8 cellular contexts compared by ENCODE assay signal in the genomic region with DNA sequence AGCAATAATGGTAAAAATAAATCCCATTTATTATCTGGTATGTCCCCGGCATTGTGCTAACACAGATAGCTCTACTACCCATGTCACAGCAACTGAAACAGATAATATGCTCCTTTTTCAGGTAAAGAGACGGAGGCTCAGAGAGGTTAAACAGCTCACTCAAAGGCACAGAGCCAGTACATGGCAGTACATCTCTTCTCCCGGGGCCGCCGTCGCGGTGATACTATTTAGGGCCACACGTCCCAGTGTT. TPM values are rescaled to one million over a fixed set of nuclear protein-coding genes. Genes with fewer than 3 reads are reported as not detected.
DNase-seq lines count a peak whose midpoint lies in the region; ATAC-seq and TF ChIP-seq lines count a peak whose summit lies in the region.

No MANE protein-coding gene starts in this region.

- intact Hi-C loops in activated B cell treated with CpG ODN at 0.5 μM for 24 hours (cut with micrococcal nuclease): loop anchor here (1.0 to 10.0 kb wide), 10 partner anchors 123 to 1842 kb away; a partner anchor contains a TSS

- H3K4me1 Mint-ChIP-seq in activated B cell treated with CpG ODN at 0.5 μM for 24 hours: peaks cover 35% of the 10 kb centered on the region

- peak overlapping the region; percentile 91 for H3K9ac ChIP-seq in iPS-20b (ENCODE audit: low read depth, low read length)

- H3K27ac ChIP-seq in 22Rv1 (peak overlapping the region; percentile 78), iPS-20b (ENCODE audit: low read length) (peak overlapping the region; percentile 75), thymus (ENCODE audit: low read depth) (peak overlapping the region; percentile 82)

- H3K27ac Mint-ChIP-seq in activated B cell treated with CpG ODN at 0.5 μM for 24 hours: peak overlapping the region; percentile 93

- TF ChIP-seq CTCF in 22Rv1 (IDR thresholded peaks at IDR 0.05): no peak
- TF ChIP-seq CTCF in activated B cell treated with CpG ODN at 0.5 μM for 24 hours (IDR thresholded peaks at IDR 0.05): no peak

- H3K4me3 ChIP-seq in iPS-20b (ENCODE audit: low read length) (peak overlapping the region; percentile 68), thymus (ENCODE audit: low read length) (peak overlapping the region; percentile 98)

- peak overlapping the region; percentile 95 for H3K4me3 Mint-ChIP-seq in activated B cell treated with CpG ODN at 0.5 μM for 24 hours

- no peaks in the 10 kb centered on the region for H3K9me3 ChIP-seq in iPS-20b (ENCODE audit: insufficient read depth, low read depth, low read length)
- H3K9me3 ChIP-seq in thymus (ENCODE audit: control insufficient read depth): no peaks in the 10 kb centered on the region

- POLR2A ChIA-PET in activated B cell treated with CpG ODN at 0.5 μM for 24 hours (lab: Charles Lee): no interaction called here

- H3K36me3 Mint-ChIP-seq in activated B cell treated with CpG ODN at 0.5 μM for 24 hours (ENCODE audit: low read depth): peaks cover 10% of the 10 kb centered on the region

- DNase-seq in activated B cell treated with CpG ODN at 0.5 μM for 24 hours: no peak
- DNase-seq in ecto neural progenitor cell (ENCODE audit: low spot score): no peak
- DNase-seq in COLO829 (ENCODE audit: low spot score): no peak

- ATAC-seq in GM21717 (IDR thresholded peaks at IDR 0.05; ENCODE audit: unreplicated experiment): peak; percentile 11
- ATAC-seq in activated B cell treated with CpG ODN at 0.5 μM for 24 hours (ENCODE audit: low read depth): peak; percentile 5
- ATAC-seq in HG02798 (IDR thresholded peaks at IDR 0.05; ENCODE audit: poor library complexity, unreplicated experiment): no peak

- no peaks in the 10 kb centered on the region for H3K9me3 Mint-ChIP-seq in activated B cell treated with CpG ODN at 0.5 μM for 24 hours

- peaks cover 6% of the 10 kb centered on the region; the same call in 1 of the 2 replicates for H3K27me3 ChIP-seq in iPS-20b (ENCODE audit: insufficient read depth, low read length)
- no peaks in the 10 kb centered on the region for H3K27me3 ChIP-seq in thymus (ENCODE audit: control insufficient read depth, insufficient read depth)

- H3K27me3 Mint-ChIP-seq in activated B cell treated with CpG ODN at 0.5 μM for 24 hours: no peaks in the 10 kb centered on the region

- H3K4me1 ChIP-seq in iPS-20b (ENCODE audit: insufficient read depth, low read length) (peaks cover 42% of the 10 kb centered on the region), thymus (ENCODE audit: control insufficient read depth, insufficient read depth, low read length) (peaks cover 6% of the 10 kb centered on the region)

- 16% methylated on average over 8 of the region's 8 CpGs for WGBS in thymus

- 0 out of 2 replicates have a peak, but pooled peaks cover 2% of the 10 kb centered on the region for H3K36me3 ChIP-seq in iPS-20b (ENCODE audit: insufficient read depth, low read depth, low read length)
- no peaks in the 10 kb centered on the region for H3K36me3 ChIP-seq in thymus (ENCODE audit: control insufficient read depth, insufficient read depth)

- CTCF ChIA-PET in activated B cell treated with CpG ODN at 0.5 μM for 24 hours (lab: Charles Lee): no interaction called here

RNA-seq across cellular contexts. Expression of a gene that starts 0.7 kb away (rescaled TPM):
- total RNA-seq in activated B cell treated with CpG ODN at 0.5 μM for 24 hours: 14.8 and 16.3 TPM in 2 replicates
- 7.2 TPM for polyA plus RNA-seq in thymus
